In the genomic region with DNA sequence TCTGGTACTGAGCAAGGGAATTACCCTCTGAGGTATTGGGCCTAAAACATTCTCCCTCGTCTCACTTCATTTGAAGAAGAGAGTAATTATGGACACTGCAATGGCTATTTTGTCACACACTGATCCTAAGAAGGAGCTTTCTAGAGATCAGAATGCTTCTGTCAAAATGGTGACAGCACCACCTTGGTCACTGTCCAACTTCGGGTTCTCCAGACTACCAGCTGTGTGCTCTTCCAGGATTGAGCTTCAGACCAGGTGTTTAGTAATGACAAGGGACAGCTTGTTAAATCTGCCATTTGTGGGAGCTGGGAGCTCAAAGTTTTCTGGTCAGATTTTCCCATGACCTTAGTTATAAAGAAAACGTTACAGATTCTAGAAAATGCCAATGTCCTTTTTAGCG, we compare ENCODE assay signal across 28 cellular contexts.
DNase-seq lines count a peak whose midpoint lies in the region; ATAC-seq and TF ChIP-seq lines count a peak whose summit lies in the region.
"Had no signal": no experiment of that assay in that cellular context is flagged by ENCODE, and none has a peak within 500 bp of the region (broad histone marks: within the 10 kb centered on the region; RNA-seq: fewer than 3 reads in every experiment).

No MANE protein-coding gene starts in this region.

- H3K27ac ChIP-seq in heart left ventricle (peak overlapping the region in 8 of 12 donors; percentile 4 to 80 (median 66)), skeletal muscle tissue (ENCODE audit: low read depth, low read length) (peak overlapping the region; percentile 36), A673 (ENCODE audit: low read depth, low read length, poor library complexity, severe bottlenecking) (no peak overlapping the region)

- peak in 3 of 4 donors; percentile 33 to 66 (median 45) for ATAC-seq in heart left ventricle
- ATAC-seq: GM12878, Panc1 had no signal

- H3K4me3 ChIP-seq in heart left ventricle (no peak overlapping the region), skeletal muscle tissue (ENCODE audit: low read length in 3 of 3) (no peak overlapping the region), A673 (ENCODE audit: low read depth, low read length, poor library complexity, severe bottlenecking) (no peak overlapping the region)
- H3K4me3 ChIP-seq: GM12878 had no signal

- DNase-seq in heart left ventricle (no peak), cardiac septum (ENCODE audit: low spot score) (no peak), NCI-H82 treated with DMSO at 0.1 percent for 48 hours (lab: John Stamatoyannopoulos, UW; ENCODE audit: unreplicated experiment) (peak; percentile 68), myocyte (ENCODE audit: low read depth) (peak; percentile 69), amniotic stem cell (lab: John Stamatoyannopoulos, UW) (no peak), A673 (ENCODE audit: low spot score) (no peak), MCF 10A (ENCODE audit: unreplicated experiment) (no peak)
- DNase-seq: AML-193; C1 segment of cervical spinal cord; CD4-positive, alpha-beta memory T cell; COR-L47; DMS 273 treated with DMSO at 0.1 percent for 48 hours; DMS79; EL; GDM1; H7; NCI-H1092; NCI-H1417 treated with DMSO at 0.1 percent for 48 hours; NCI-H1694 treated with DMSO at 0.1 percent for 48 hours; NCI-H2081; NCI-H2171; NCI-H226; NCI-H510A treated with DMSO at 0.1 percent for 48 hours; SK-N-SH; SW 1271 had no signal

- no peaks in the 10 kb centered on the region for H3K9me3 ChIP-seq in heart left ventricle
- no peaks in the 10 kb centered on the region for H3K9me3 ChIP-seq in skeletal muscle tissue (ENCODE audit: control insufficient read depth in 3 of 3, low read length in 3 of 3)
- no peaks in the 10 kb centered on the region for H3K9me3 ChIP-seq in A673 (ENCODE audit: low read depth, low read length, poor library complexity, severe bottlenecking)
- H3K9me3 ChIP-seq: SK-N-SH had no signal

- H3K4me1 ChIP-seq in heart left ventricle (peaks cover 0 to 8% (median 0%) of the 10 kb centered on the region in 12 donors), skeletal muscle tissue (ENCODE audit: control insufficient read depth in 3 of 3, insufficient read depth in 3 of 3, low read length in 3 of 3) (peaks cover 3 to 20% (median 15%) of the 10 kb centered on the region in 3 donors), A673 (ENCODE audit: insufficient read depth, low read length, poor library complexity, severe bottlenecking) (peaks cover 12% of the 10 kb centered on the region)

- H3K27me3 Mint-ChIP-seq in MCF 10A (ENCODE audit: insufficient read depth, unreplicated experiment) = peaks cover 57% of the 10 kb centered on the region
- H3K27me3 Mint-ChIP-seq: CD4-positive, alpha-beta memory T cell had no signal

- no peaks in the 10 kb centered on the region for H3K36me3 ChIP-seq in heart left ventricle
- H3K36me3 ChIP-seq in skeletal muscle tissue (ENCODE audit: control insufficient read depth in 3 of 3, insufficient read depth in 3 of 3, low read length in 3 of 3) = no peaks in the 10 kb centered on the region
- H3K36me3 ChIP-seq in A673 (ENCODE audit: insufficient read depth, low read length, poor library complexity, severe bottlenecking) = no peaks in the 10 kb centered on the region

- WGBS in heart left ventricle, 4 donors = 46 to 69% (median 59%) methylated on average over 4 of the region's 4 CpGs

- no peaks in the 10 kb centered on the region for H3K9me3 Mint-ChIP-seq in MCF 10A (ENCODE audit: unreplicated experiment)
- H3K9me3 Mint-ChIP-seq: CD4-positive, alpha-beta memory T cell had no signal

- BruUV-seq in A673 (replicated peaks; lab: Mats Ljungman, UMichigan) (no TSS peak), MCF 10A (replicated peaks; lab: Mats Ljungman, UMichigan) (no TSS peak)

- H3K27me3 ChIP-seq in heart left ventricle (no peaks in the 10 kb centered on the region), skeletal muscle tissue (ENCODE audit: control insufficient read depth in 3 of 3, insufficient read depth in 3 of 3, low read length in 3 of 3) (no peaks in the 10 kb centered on the region), A673 (replicated peaks; ENCODE audit: insufficient read depth, low read depth, low read length, poor library complexity) (no peaks in the 10 kb centered on the region)

- no peak overlapping the region for H3K27ac Mint-ChIP-seq in MCF 10A (ENCODE audit: low read depth, unreplicated experiment)
- H3K27ac Mint-ChIP-seq: CD4-positive, alpha-beta memory T cell had no signal

- no peak overlapping the region for H3K9ac ChIP-seq in skeletal muscle tissue (ENCODE audit: low read depth in 1 of 3, low read length in 3 of 3)
- H3K9ac ChIP-seq: SK-N-SH had no signal

- CTCF ChIA-PET in A673 (lab: Charles Lee) (no interaction called here), MCF 10A (lab: Yijun Ruan, JAX) (interaction anchor here (0.7 kb wide), 1 partner anchor 8 kb away, joined by 3 read pairs; no protein-coding TSS in a partner anchor)

- no peak overlapping the region for H3K4me3 Mint-ChIP-seq in MCF 10A (ENCODE audit: unreplicated experiment)
- H3K4me3 Mint-ChIP-seq: CD4-positive, alpha-beta memory T cell had no signal

- TF ChIP-seq CTCF in heart left ventricle (IDR thresholded peaks at IDR 0.05) (no peak), A673 (conservative IDR thresholded peaks at IDR 0.05; ENCODE audit: low read depth, low read length) (no peak), MCF 10A (IDR thresholded peaks at IDR 0.05; ENCODE audit: unreplicated experiment) (no peak)

- intact Hi-C loops in heart left ventricle (cut with DNase I) = no loop called here
- intact Hi-C loops in cardiac septum (cut with DNase I) = no loop called here
- intact Hi-C loops in A673 (cut with micrococcal nuclease; ENCODE audit: unreplicated experiment) = no loop called here
- intact Hi-C loops in MCF 10A (cut with micrococcal nuclease) = no loop called here

- H3K4me1 Mint-ChIP-seq in MCF 10A (ENCODE audit: insufficient read depth, unreplicated experiment) = no peaks in the 10 kb centered on the region

- TF ChIP-seq POLR2A in heart left ventricle (IDR thresholded peaks at IDR 0.05) = no peak

- POLR2A ChIA-PET in A673 (lab: Charles Lee; ENCODE audit: low non-redundant PET) (no interaction called here), MCF 10A (lab: Yijun Ruan, JAX) (no interaction called here)

- peaks cover 3% of the 10 kb centered on the region for H3K36me3 Mint-ChIP-seq in MCF 10A (ENCODE audit: insufficient read depth, unreplicated experiment)

Comparison
In these comparisons a context has a peak if more than half of its experiments do, and no peak if none do; other contexts are left out.
1. DNase-seq: peak in NCI-H82 treated with DMSO at 0.1 percent for 48 hours (single experiment) and myocyte (single experiment); none in heart left ventricle (0 of 5), cardiac septum (single experiment), amniotic stem cell (single experiment), A673 (single experiment) and MCF 10A (single experiment).